Comparison of ENCODE assay signal across 15 cellular contexts in the genomic region with DNA sequence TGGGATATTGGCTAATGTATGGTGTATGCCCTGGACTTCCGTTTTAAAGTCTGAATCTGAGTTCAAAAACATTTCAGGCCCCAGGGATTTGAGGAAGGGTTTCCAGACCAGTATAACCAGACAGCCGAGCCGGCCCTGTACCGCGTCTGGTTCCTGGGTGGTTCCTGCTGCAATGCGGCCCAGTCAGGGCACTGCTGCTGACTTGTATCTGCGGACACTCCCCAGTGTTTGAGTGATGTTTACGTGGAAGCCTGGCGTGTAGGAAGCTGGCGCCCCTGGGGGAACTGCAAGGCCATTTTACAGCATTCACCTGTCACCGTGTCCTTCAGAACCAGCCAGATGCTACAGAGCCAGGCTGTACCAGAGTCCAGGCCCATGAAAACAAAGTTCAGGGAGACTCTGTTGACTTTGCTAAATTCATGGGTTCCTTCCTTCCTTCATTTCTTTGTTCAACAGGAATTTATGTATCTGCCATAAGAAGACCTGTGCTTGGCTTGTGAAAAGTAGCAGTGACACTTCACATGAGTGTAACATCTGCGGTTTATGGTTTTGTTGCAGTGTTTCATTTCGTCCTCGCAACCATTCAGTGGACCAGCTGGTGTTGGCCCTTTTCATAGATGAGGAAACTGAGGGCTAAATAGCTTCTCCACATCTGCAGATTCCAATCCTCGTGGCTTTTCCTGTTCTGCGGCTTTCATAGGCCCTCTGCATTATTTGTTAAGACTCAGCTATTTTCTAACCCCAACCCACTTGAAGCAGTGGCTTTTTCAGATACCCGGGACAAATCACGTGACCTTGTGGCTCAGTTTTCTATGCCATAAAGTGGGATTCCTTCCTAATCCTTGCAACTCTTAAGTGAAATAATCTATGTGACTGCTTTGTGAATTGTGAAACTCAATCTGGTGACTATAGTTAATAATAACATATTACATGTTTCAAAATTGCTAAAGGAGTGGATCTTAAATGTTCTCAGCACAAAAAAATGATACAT. TPM values are rescaled to one million over a fixed set of nuclear protein-coding genes. Genes with fewer than 3 reads are reported as not detected.
DNase-seq lines count a peak whose midpoint lies in the region; ATAC-seq, FAIRE-seq and TF ChIP-seq lines count a peak whose summit lies in the region.
"Had no signal": no experiment of that assay in that cellular context is flagged by ENCODE, and none has a peak within 500 bp of the region (broad histone marks: within the 10 kb centered on the region; RNA-seq: fewer than 3 reads in every experiment).

No MANE protein-coding gene starts in this region.

- H3K9me3 Mint-ChIP-seq in WTC11, result no peaks in the 10 kb centered on the region
- no peaks in the 10 kb centered on the region for H3K9me3 Mint-ChIP-seq in activated CD4-positive, alpha-beta T cell treated with anti-CD3 and anti-CD28 coated beads, Interleukin-2, amount 10 ng/mL, durations not matched to agents 7 days and 5 days
- H3K9me3 Mint-ChIP-seq: natural killer cell treated with Interleukin-12 subunit alpha and Interleukin-12 subunit beta and Interleukin-15 and Interleukin-18, amount 100 ng/mL, for 72 hours had no signal

- peak overlapping the region; percentile 64 to 90 (median 78) for H3K4me2 ChIP-seq in BLaER1 treated with 17β-estradiol and CSF1 and Interleukin-3, amounts not matched to agents 10 nM and 100 nM

- H3K4me3 ChIP-seq in BLaER1 treated with 17β-estradiol and CSF1 and Interleukin-3, amounts not matched to agents 10 nM and 100 nM, result no peak overlapping the region
- H3K4me3 ChIP-seq in right atrium auricular region, result no peak overlapping the region
- H3K4me3 ChIP-seq in rectal smooth muscle tissue (ENCODE audit: low read length), result peak overlapping the region; percentile 18
- H3K4me3 ChIP-seq: SJCRH30 had no signal

- no peaks in the 10 kb centered on the region for H3K4me1 Mint-ChIP-seq in WTC11
- no peaks in the 10 kb centered on the region for H3K4me1 Mint-ChIP-seq in activated CD4-positive, alpha-beta T cell treated with anti-CD3 and anti-CD28 coated beads, Interleukin-2, amount 10 ng/mL, durations not matched to agents 7 days and 5 days

- peak overlapping the region in 9 of 11 experiments; percentile 43 to 66 (median 60); a peak in 19 of 22 replicates for H3K27ac ChIP-seq in BLaER1 treated with 17β-estradiol and CSF1 and Interleukin-3, amounts not matched to agents 10 nM and 100 nM
- H3K27ac ChIP-seq in right atrium auricular region (peak overlapping the region; percentile 49 to 65), rectal smooth muscle tissue (ENCODE audit: low read depth, low read length) (peak overlapping the region; percentile 75)
- H3K27ac ChIP-seq: SJCRH30 had no signal

- POLR2A ChIA-PET in WTC11 (lab: Charles Lee), result no interaction called here
- POLR2A ChIA-PET in activated CD4-positive, alpha-beta T cell treated with anti-CD3 and anti-CD28 coated beads, Interleukin-2, amount 10 ng/mL, durations not matched to agents 7 days and 5 days (lab: Charles Lee), result no interaction called here

- no peak for FAIRE-seq in D721Med (lab: Jason Lieb, UNC)
- FAIRE-seq: bronchial epithelial cell had no signal

- DNase-seq in WTC11 (ENCODE audit: low spot score) (no peak), right atrium auricular region (ENCODE audit: low spot score) (peak; percentile 68), D721Med (ENCODE audit: insufficient read length, low spot score) (no peak)
- no peak for DNase-seq in activated CD4-positive, CD25-positive, alpha-beta regulatory T cell treated with anti-CD3 and anti-CD28 coated beads, Interleukin-2, amount 50 U/mL, for 72 hours
- DNase-seq in stimulated activated naive CD4-positive, alpha-beta T cell treated with Interleukin-2 at 50 U/mL for 16 hours (lab: John Stamatoyannopoulos, UW), result no peak
- DNase-seq in activated CD4-positive, alpha-beta T cell treated with anti-CD3 and anti-CD28 coated beads, Interleukin-2, amount 10 ng/mL, durations not matched to agents 7 days and 5 days, result no peak
- DNase-seq: activated CD4-positive, alpha-beta T cell treated with anti-CD3 and anti-CD28 coated beads for 1 hour; NCI-H146; NCI-H774; SJCRH30; stimulated activated CD4-positive, alpha-beta T cell treated with anti-CD3 and anti-CD28 coated beads, Interleukin-12 subunit alpha, Interleukin-12 subunit beta, amount 100 ng/mL, for 4 hours had no signal

- no peak overlapping the region for H3K4me3 Mint-ChIP-seq in WTC11
- no peak overlapping the region for H3K4me3 Mint-ChIP-seq in activated CD4-positive, alpha-beta T cell treated with anti-CD3 and anti-CD28 coated beads, Interleukin-2, amount 10 ng/mL, durations not matched to agents 7 days and 5 days
- H3K4me3 Mint-ChIP-seq: natural killer cell treated with Interleukin-12 subunit alpha and Interleukin-12 subunit beta and Interleukin-15 and Interleukin-18, amount 100 ng/mL, for 72 hours had no signal

- CTCF ChIA-PET in WTC11 (lab: Charles Lee), result interaction anchor here (0.7 to 0.8 kb wide), 2 partner anchors 80 to 345 kb away, joined by 3 to 4 read pairs; no protein-coding TSS in a partner anchor
- CTCF ChIA-PET in activated CD4-positive, alpha-beta T cell treated with anti-CD3 and anti-CD28 coated beads, Interleukin-2, amount 10 ng/mL, durations not matched to agents 7 days and 5 days (lab: Charles Lee), result interaction anchor here (1.2 kb wide), 1 partner anchor 10 kb away, joined by 3 read pairs; no protein-coding TSS in a partner anchor

- ATAC-seq in WTC11, result peak; percentile 15; the same call in 1 of the 2 replicates
- ATAC-seq: natural killer cell treated with Interleukin-12 subunit alpha and Interleukin-12 subunit beta and Interleukin-15 and Interleukin-18, amount 100 ng/mL, for 72 hours had no signal

- no peaks in the 10 kb centered on the region for H3K27me3 Mint-ChIP-seq in WTC11 (ENCODE audit: low read depth)
- peaks cover 19% of the 10 kb centered on the region for H3K27me3 Mint-ChIP-seq in activated CD4-positive, alpha-beta T cell treated with anti-CD3 and anti-CD28 coated beads, Interleukin-2, amount 10 ng/mL, durations not matched to agents 7 days and 5 days

- peaks cover 0 to 6% (median 0%) of the 10 kb centered on the region in 11 experiments; a peak in 1 of 22 replicates for H4K20me1 ChIP-seq in BLaER1 treated with 17β-estradiol and CSF1 and Interleukin-3, amounts not matched to agents 10 nM and 100 nM

- TF ChIP-seq CTCF in WTC11 (IDR thresholded peaks at IDR 0.05) (no peak), right atrium auricular region (IDR thresholded peaks at IDR 0.05) (no peak), D721Med (IDR thresholded peaks at IDR 0.05; ENCODE audit: insufficient read depth, missing control alignments) (no peak)

- H3K4me1 ChIP-seq in BLaER1 treated with 17β-estradiol and CSF1 and Interleukin-3, amounts not matched to agents 10 nM and 100 nM, result peaks cover 28 to 41% (median 39%) of the 10 kb centered on the region in 10 experiments
- peaks cover 0 to 34% of the 10 kb centered on the region in 2 donors for H3K4me1 ChIP-seq in right atrium auricular region
- H3K4me1 ChIP-seq in rectal smooth muscle tissue (ENCODE audit: control insufficient read depth, insufficient read depth, low read length), result peaks cover 18% of the 10 kb centered on the region
- H3K4me1 ChIP-seq: SJCRH30 had no signal

- H3K27ac Mint-ChIP-seq in WTC11, result no peak overlapping the region
- H3K27ac Mint-ChIP-seq in activated CD4-positive, alpha-beta T cell treated with anti-CD3 and anti-CD28 coated beads, Interleukin-2, amount 10 ng/mL, durations not matched to agents 7 days and 5 days, result no peak overlapping the region
- H3K27ac Mint-ChIP-seq: natural killer cell treated with Interleukin-12 subunit alpha and Interleukin-12 subunit beta and Interleukin-15 and Interleukin-18, amount 100 ng/mL, for 72 hours had no signal

- peaks cover 0 to 38% (median 0%) of the 10 kb centered on the region in 11 experiments; a peak in 5 of 22 replicates for H3K27me3 ChIP-seq in BLaER1 treated with 17β-estradiol and CSF1 and Interleukin-3, amounts not matched to agents 10 nM and 100 nM
- no peaks in the 10 kb centered on the region for H3K27me3 ChIP-seq in right atrium auricular region
- H3K27me3 ChIP-seq in rectal smooth muscle tissue (ENCODE audit: control insufficient read depth, insufficient read depth, low read length), result no peaks in the 10 kb centered on the region
- H3K27me3 ChIP-seq: SJCRH30 had no signal

- peak overlapping the region in 8 of 11 experiments; percentile 18 to 51 (median 40); a peak in 12 of 22 replicates for H3K9ac ChIP-seq in BLaER1 treated with 17β-estradiol and CSF1 and Interleukin-3, amounts not matched to agents 10 nM and 100 nM
- H3K9ac ChIP-seq in rectal smooth muscle tissue (ENCODE audit: low read length), result no peak overlapping the region

- no peaks in the 10 kb centered on the region for H3K9me3 ChIP-seq in BLaER1 treated with 17β-estradiol and CSF1 and Interleukin-3, amounts not matched to agents 10 nM and 100 nM (replicated peaks in 1 of 11)
- H3K9me3 ChIP-seq in right atrium auricular region, result no peaks in the 10 kb centered on the region
- H3K9me3 ChIP-seq: SJCRH30 had no signal

- H3K36me3 ChIP-seq in BLaER1 treated with 17β-estradiol and CSF1 and Interleukin-3, amounts not matched to agents 10 nM and 100 nM, result no peaks in the 10 kb centered on the region
- no peaks in the 10 kb centered on the region for H3K36me3 ChIP-seq in right atrium auricular region
- no peaks in the 10 kb centered on the region for H3K36me3 ChIP-seq in rectal smooth muscle tissue (ENCODE audit: control insufficient read depth, insufficient read depth, low read length)
- H3K36me3 ChIP-seq: SJCRH30 had no signal

- H3K36me3 Mint-ChIP-seq in WTC11, result no peaks in the 10 kb centered on the region
- no peaks in the 10 kb centered on the region for H3K36me3 Mint-ChIP-seq in activated CD4-positive, alpha-beta T cell treated with anti-CD3 and anti-CD28 coated beads, Interleukin-2, amount 10 ng/mL, durations not matched to agents 7 days and 5 days (ENCODE audit: low read depth)
- H3K36me3 Mint-ChIP-seq: natural killer cell treated with Interleukin-12 subunit alpha and Interleukin-12 subunit beta and Interleukin-15 and Interleukin-18, amount 100 ng/mL, for 72 hours had no signal

TF ChIP-seq in WTC11, 78 proteins besides CTCF, POLR2A, EP300 and RAD21 (continues in another document):
- TF ChIP-seq, protein P1, sequence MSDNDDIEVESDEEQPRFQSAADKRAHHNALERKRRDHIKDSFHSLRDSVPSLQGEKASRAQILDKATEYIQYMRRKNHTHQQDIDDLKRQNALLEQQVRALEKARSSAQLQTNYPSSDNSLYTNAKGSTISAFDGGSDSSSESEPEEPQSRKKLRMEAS (CRISPR knock-in tag; IDR thresholded peaks at IDR 0.05), result no peak
- TF ChIP-seq FOXJ3 (CRISPR knock-in tag; IDR thresholded peaks at IDR 0.05; ENCODE audit: borderline replicate concordance), result no peak

RNA-seq across cellular contexts. Expression of a gene that starts 16.9 kb away (rescaled TPM):
- total RNA-seq in WTC11 (2021) (10.9 to 16.1 TPM (median 11.4 TPM) in 3 replicates), right atrium auricular region (10 to 100 TPM; 28.3 to 30.2 TPM)
- under 1 TPM in 1 of 2 experiments, not detected in 1; 0.12 TPM for total RNA-seq in activated CD4-positive, alpha-beta T cell treated with anti-CD3 and anti-CD28 coated beads, Interleukin-2, amount 10 ng/mL, durations not matched to agents 7 days and 5 days

Comparison
In these comparisons a context has a peak if more than half of its experiments do, and no peak if none do; other contexts are left out.
1. RNA of a gene that starts 16.9 kb away (total RNA-seq): 28.3 to 30.2 TPM in right atrium auricular region and 10.9 to 16.1 TPM in WTC11; 0.12 TPM in activated CD4-positive, alpha-beta T cell treated with anti-CD3 and anti-CD28 coated beads, Interleukin-2, amount 10 ng/mL, durations not matched to agents 7 days and 5 days; every median in the first group is over 10 times any median in the second.
2. Peak in every context shown above with its lines, with median percentiles within 50 percentile points of each other: H3K27ac ChIP-seq.